Comparison of ENCODE assay signal across 8 cellular contexts in genomic region chr11:82899191-82899820, GRCh38. TPM values are rescaled to one million over a fixed set of nuclear protein-coding genes. Genes with fewer than 3 reads are reported as not detected.
DNase-seq lines count a peak whose midpoint lies in the region; ATAC-seq, FAIRE-seq and TF ChIP-seq lines count a peak whose summit lies in the region.

No MANE protein-coding gene starts in this region.

- DNase-seq in NT2/D1 (ENCODE audit: low read depth, low spot score) = no peak
- DNase-seq in neural crest cell (ENCODE audit: low read depth, low spot score) = no peak
- DNase-seq in putamen (ENCODE audit: low spot score) = no peak
- DNase-seq in D721Med (ENCODE audit: insufficient read length, low spot score) = no peak
- no peak for DNase-seq in COLO668 (lab: John Stamatoyannopoulos, UW; ENCODE audit: unreplicated experiment)

- H3K9me3 Mint-ChIP-seq in dendritic cell treated with granulocyte-macrophage colony-stimulating factor and Interleukin-4, amounts not matched to agents 40 ng/mL and 50 ng/mL, for 4 days = no peaks in the 10 kb centered on the region
- H3K9me3 Mint-ChIP-seq in neural crest cell = no peaks in the 10 kb centered on the region

- H3K9ac ChIP-seq in NT2/D1 (ENCODE audit: insufficient read length, low read depth) = peak overlapping the region; percentile 88

- no peaks in the 10 kb centered on the region for H3K36me3 ChIP-seq in NT2/D1 (ENCODE audit: insufficient read depth, insufficient read length, low read length)

- H3K27ac Mint-ChIP-seq in dendritic cell treated with granulocyte-macrophage colony-stimulating factor and Interleukin-4, amounts not matched to agents 40 ng/mL and 50 ng/mL, for 4 days = peak overlapping the region; percentile 100
- no peak overlapping the region for H3K27ac Mint-ChIP-seq in neural crest cell (ENCODE audit: unreplicated experiment)

- H3K4me1 Mint-ChIP-seq in dendritic cell treated with granulocyte-macrophage colony-stimulating factor and Interleukin-4, amounts not matched to agents 40 ng/mL and 50 ng/mL, for 4 days (ENCODE audit: low read depth) = peaks cover 67% of the 10 kb centered on the region
- peaks cover 33% of the 10 kb centered on the region for H3K4me1 Mint-ChIP-seq in neural crest cell

- peak overlapping the region; percentile 81 for H3K4me3 ChIP-seq in NT2/D1 (ENCODE audit: insufficient read length, low read depth)

- no peaks in the 10 kb centered on the region for H3K4me1 ChIP-seq in NT2/D1 (ENCODE audit: insufficient read depth, insufficient read length)

- intact Hi-C loops in dendritic cell treated with granulocyte-macrophage colony-stimulating factor and Interleukin-4, amounts not matched to agents 40 ng/mL and 50 ng/mL, for 4 days (cut with micrococcal nuclease) = loop anchor here (1.0 kb wide), 1 partner anchor 10 kb away; no protein-coding TSS in a partner anchor

- H3K27me3 ChIP-seq in NT2/D1 (ENCODE audit: insufficient read depth, insufficient read length) = no peaks in the 10 kb centered on the region

- H3K36me3 Mint-ChIP-seq in dendritic cell treated with granulocyte-macrophage colony-stimulating factor and Interleukin-4, amounts not matched to agents 40 ng/mL and 50 ng/mL, for 4 days (ENCODE audit: low read depth) = peaks cover 34% of the 10 kb centered on the region
- H3K36me3 Mint-ChIP-seq in neural crest cell (ENCODE audit: low read depth) = no peaks in the 10 kb centered on the region

- TF ChIP-seq CTCF in neural crest cell (conservative IDR thresholded peaks at IDR 0.05) (no peak), D721Med (IDR thresholded peaks at IDR 0.05; ENCODE audit: insufficient read depth, missing control alignments) (no peak)

- H3K27me3 Mint-ChIP-seq in dendritic cell treated with granulocyte-macrophage colony-stimulating factor and Interleukin-4, amounts not matched to agents 40 ng/mL and 50 ng/mL, for 4 days = no peaks in the 10 kb centered on the region
- H3K27me3 Mint-ChIP-seq in neural crest cell (ENCODE audit: low read depth) = no peaks in the 10 kb centered on the region

- ATAC-seq in GM18907 (IDR thresholded peaks at IDR 0.05; ENCODE audit: unreplicated experiment) = peak; percentile 19
- ATAC-seq in HG03571 (IDR thresholded peaks at IDR 0.05; ENCODE audit: unreplicated experiment) = no peak

- FAIRE-seq in D721Med (lab: Jason Lieb, UNC) = no peak

- peak overlapping the region; percentile 100 for H3K4me3 Mint-ChIP-seq in dendritic cell treated with granulocyte-macrophage colony-stimulating factor and Interleukin-4, amounts not matched to agents 40 ng/mL and 50 ng/mL, for 4 days
- peak overlapping the region; percentile 99 for H3K4me3 Mint-ChIP-seq in neural crest cell

- H3K9me3 ChIP-seq in NT2/D1 (ENCODE audit: insufficient read depth, low read length) = no peaks in the 10 kb centered on the region

RNA-seq across cellular contexts. Expression of gene PRCP, which starts 0.9 kb away (rescaled TPM):
- total RNA-seq in neural crest cell = 57.7 and 59.8 TPM in 2 replicates

RNA-seq across cellular contexts. Expression of gene DDIAS, which starts 2.2 kb away (rescaled TPM):
- total RNA-seq in neural crest cell = 22.1 and 23.2 TPM in 2 replicates
